ENCODE assay signal across 26 cellular contexts in the genomic region with DNA sequence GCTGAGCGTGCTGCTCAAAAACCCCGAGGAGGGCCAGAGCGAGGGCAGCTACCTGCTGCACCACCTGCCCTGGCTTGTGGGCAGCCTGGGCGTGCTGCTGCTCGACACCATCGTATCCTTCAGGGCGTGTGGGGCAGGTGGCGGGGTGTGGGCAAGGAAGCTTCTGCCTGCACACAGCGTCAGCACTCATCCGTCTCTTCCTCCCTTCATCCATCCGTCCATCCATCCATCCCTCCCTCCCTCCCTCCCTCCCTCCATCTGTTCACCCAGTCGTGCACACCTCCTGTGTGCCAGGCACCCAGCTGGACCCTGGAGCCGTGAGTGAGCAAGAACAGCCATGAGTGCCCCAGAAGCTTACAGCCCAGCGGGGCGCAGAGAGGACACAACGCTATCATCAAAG. TPM values are rescaled to one million over a fixed set of nuclear protein-coding genes. Genes with fewer than 3 reads are reported as not detected.
DNase-seq lines count a peak whose midpoint lies in the region; ATAC-seq and FAIRE-seq lines count a peak whose summit lies in the region.
"Had no signal": no experiment of that assay in that cellular context is flagged by ENCODE, and none has a peak within 500 bp of the region (broad histone marks: within the 10 kb centered on the region; RNA-seq: fewer than 3 reads in every experiment).

No MANE protein-coding gene starts in this region.

- H3K14ac ChIP-seq in neuronal stem cell (ENCODE audit: low read length) = no peak overlapping the region

- peaks cover 0 to 2% of the 10 kb centered on the region in 2 donors for H3K9me3 ChIP-seq in neuronal stem cell (replicated peaks in 1 of 2; ENCODE audit: control insufficient read depth in 2 of 2, insufficient read depth in 1 of 2, low read depth in 1 of 2, low read length in 2 of 2)
- H3K9me3 ChIP-seq: A549; BLaER1 treated with 17β-estradiol and CSF1 and Interleukin-3, amounts not matched to agents 10 nM and 100 nM had no signal

- no CpG with 5 or more reads among the region's 16 CpGs for WGBS in neuronal stem cell (ENCODE audit: extremely low coverage in 2 of 2, insufficient read length in 2 of 2, insufficient replicate concordance in 1 of 2), 2 donors

- no peak overlapping the region for H3K4ac ChIP-seq in neuronal stem cell (ENCODE audit: low read length)

- H4K91ac ChIP-seq in neuronal stem cell (ENCODE audit: low read depth, low read length, poor library complexity) = no peak overlapping the region

- no peaks in the 10 kb centered on the region for H3K4me1 ChIP-seq in neuronal stem cell (ENCODE audit: control insufficient read depth in 2 of 2, insufficient read depth in 1 of 2, low read depth in 1 of 2, low read length in 2 of 2)
- H3K4me1 ChIP-seq: A549 had no signal

- no peak for DNase-seq in activated T-cell treated with anti-CD3 and anti-CD28 coated beads, Interleukin-2, amount 50 U/mL, for 72 hours
- no peak for DNase-seq in activated T-cell treated with anti-CD3 and anti-CD28 coated beads, Interleukin-2, amount 50 U/mL, for 48 hours
- peak; percentile 26 for DNase-seq in NCI-H69 (lab: John Stamatoyannopoulos, UW)
- peak; percentile 60 for DNase-seq in cerebellum (ENCODE audit: low spot score)
- no peak for DNase-seq in neuronal stem cell (ENCODE audit: low spot score)
- no peak for DNase-seq in H4 (ENCODE audit: low spot score)
- no peak for DNase-seq in stimulated activated CD4-positive, alpha-beta T cell treated with anti-CD3 and anti-CD28 coated beads, Interleukin-2, amount 100 ng/mL, for 48 hours
- no peak for DNase-seq in frontal cortex (ENCODE audit: low spot score in 2 of 2)
- DNase-seq: AML-193; CD4-positive, alpha-beta T cell; GDM1; Karpas-422; NCI-H1092 treated with DMSO at 0.1 percent for 48 hours; NCI-H1436; NCI-H187; NCI-H446; NCI-H526 treated with DMSO at 0.1 percent for 48 hours; RPMI8226; SHP77 treated with DMSO at 0.1 percent for 48 hours had no signal

- no peak overlapping the region for H2BK120ac ChIP-seq in neuronal stem cell (ENCODE audit: low read depth, low read length)

- no peak overlapping the region for H3K27ac ChIP-seq in neuronal stem cell (replicated peaks; ENCODE audit: low read length)
- H3K27ac ChIP-seq: A549 had no signal

- H3K9ac ChIP-seq in neuronal stem cell (ENCODE audit: low read depth, low read length, poor library complexity) = no peak overlapping the region

- H2BK5ac ChIP-seq in neuronal stem cell (ENCODE audit: low read length) = no peak overlapping the region

- no peaks in the 10 kb centered on the region for H3K27me3 Mint-ChIP-seq in activated T-cell treated with anti-CD3 and anti-CD28 coated beads, Interleukin-2, amount 50 U/mL, for 72 hours (ENCODE audit: low read depth)
- H3K27me3 Mint-ChIP-seq: CD4-positive, alpha-beta T cell had no signal

- peaks cover 16 to 70% of the 10 kb centered on the region in 2 donors for H3K36me3 ChIP-seq in neuronal stem cell (replicated peaks in 1 of 2; ENCODE audit: control insufficient read depth in 2 of 2, insufficient read depth in 2 of 2, low read length in 2 of 2)

- no peaks in the 10 kb centered on the region for H3K9me3 Mint-ChIP-seq in activated T-cell treated with anti-CD3 and anti-CD28 coated beads, Interleukin-2, amount 50 U/mL, for 72 hours
- H3K9me3 Mint-ChIP-seq: CD4-positive, alpha-beta T cell had no signal

- no peaks in the 10 kb centered on the region for H3K4me1 Mint-ChIP-seq in activated T-cell treated with anti-CD3 and anti-CD28 coated beads, Interleukin-2, amount 50 U/mL, for 72 hours (ENCODE audit: low read depth)

- no peaks in the 10 kb centered on the region for H3K27me3 ChIP-seq in neuronal stem cell (ENCODE audit: control insufficient read depth in 3 of 3, insufficient read depth in 3 of 3, low read depth in 1 of 3, low read length in 3 of 3)
- H3K27me3 ChIP-seq: BLaER1 treated with 17β-estradiol and CSF1 and Interleukin-3, amounts not matched to agents 10 nM and 100 nM had no signal

- no peak for ATAC-seq in activated T-cell treated with anti-CD3 and anti-CD28 coated beads, Interleukin-2, amount 50 U/mL, for 72 hours (replicated peaks in 1 of 2)
- ATAC-seq: A549, HepG2 had no signal

- H3K27ac Mint-ChIP-seq in activated T-cell treated with anti-CD3 and anti-CD28 coated beads, Interleukin-2, amount 50 U/mL, for 72 hours = peak overlapping the region; percentile 16
- H3K27ac Mint-ChIP-seq: CD4-positive, alpha-beta T cell had no signal

- H2BK12ac ChIP-seq in neuronal stem cell (ENCODE audit: low read length) = no peak overlapping the region

- no peak overlapping the region for H2BK15ac ChIP-seq in neuronal stem cell (ENCODE audit: low read length)

- H4K8ac ChIP-seq in neuronal stem cell (ENCODE audit: low read depth, low read length) = no peak overlapping the region

- peaks cover 4% of the 10 kb centered on the region for H3K79me1 ChIP-seq in neuronal stem cell (ENCODE audit: low read depth, low read length)

- H3K23ac ChIP-seq in neuronal stem cell (ENCODE audit: low read depth, low read length, poor library complexity) = peak overlapping the region; percentile 85

- H3K18ac ChIP-seq in neuronal stem cell (ENCODE audit: low read length) = no peak overlapping the region

- H3K36me3 Mint-ChIP-seq in activated T-cell treated with anti-CD3 and anti-CD28 coated beads, Interleukin-2, amount 50 U/mL, for 72 hours (ENCODE audit: insufficient read depth in 2 of 2) = peaks cover 1% of the 10 kb centered on the region in 2 donors

- no peak overlapping the region for H3K4me3 ChIP-seq in neuronal stem cell (ENCODE audit: low read length in 2 of 2)
- H3K4me3 ChIP-seq: A549 had no signal

- no peak overlapping the region for H2AK5ac ChIP-seq in neuronal stem cell (ENCODE audit: low read depth, low read length)

- no peak for FAIRE-seq in frontal cortex (lab: Jason Lieb, UNC)
- FAIRE-seq: A549, D721Med, GM12892, GM19239, H54, HepG2 had no signal

- no peak overlapping the region for H3K4me2 ChIP-seq in neuronal stem cell (ENCODE audit: insufficient read depth, low read length, poor library complexity, severe bottlenecking)
- H3K4me2 ChIP-seq: A549 had no signal

- no peak overlapping the region for H3K4me3 Mint-ChIP-seq in activated T-cell treated with anti-CD3 and anti-CD28 coated beads, Interleukin-2, amount 50 U/mL, for 72 hours
- H3K4me3 Mint-ChIP-seq: CD4-positive, alpha-beta T cell had no signal

- H2AFZ ChIP-seq in neuronal stem cell (ENCODE audit: low read length) = no peak overlapping the region

RNA-seq across cellular contexts. Expression of a gene that starts 15.2 kb away (rescaled TPM):
- 10 to 100 TPM in 1 of 2 donors, 1 to 10 TPM in 1; 9.5 to 10.5 TPM for total RNA-seq in activated T-cell treated with anti-CD3 and anti-CD28 coated beads, Interleukin-2, amount 50 U/mL, for 72 hours
- 16.2 TPM for total RNA-seq in cerebellum
- 11.4 TPM for polyA plus RNA-seq in neuronal stem cell (2013, experiment 1 of 2)
- polyA plus RNA-seq in neuronal stem cell (2013, experiment 2 of 2) = 11.4 TPM
- 8.8 and 12.1 TPM in 2 replicates for total RNA-seq in H4 (2014; rRNA removed; shearing (Covaris generic))
- 17.9 TPM for total RNA-seq in frontal cortex

RNA-seq across cellular contexts. Expression of a gene that starts 15.4 kb away (rescaled TPM):
- 10 to 100 TPM; 31.8 to 41.7 TPM for total RNA-seq in activated T-cell treated with anti-CD3 and anti-CD28 coated beads, Interleukin-2, amount 50 U/mL, for 72 hours
- 30.4 TPM for total RNA-seq in cerebellum
- 43.2 TPM for polyA plus RNA-seq in neuronal stem cell (2013, experiment 1 of 2)
- 43.8 TPM for polyA plus RNA-seq in neuronal stem cell (2013, experiment 2 of 2)
- total RNA-seq in H4 (2014; rRNA removed; shearing (Covaris generic)) = 87.8 and 101 TPM in 2 replicates
- 21.6 TPM for total RNA-seq in frontal cortex

RNA-seq across cellular contexts. Expression of a gene that starts 38.7 kb away (rescaled TPM):
- under 1 TPM; 0.35 to 0.46 TPM for total RNA-seq in activated T-cell treated with anti-CD3 and anti-CD28 coated beads, Interleukin-2, amount 50 U/mL, for 72 hours
- total RNA-seq in cerebellum (2.1 TPM), frontal cortex (1.2 TPM)
- polyA plus RNA-seq in neuronal stem cell (2013, experiment 1 of 2) = 0.71 TPM
- 0.62 TPM for polyA plus RNA-seq in neuronal stem cell (2013, experiment 2 of 2)
- 0.31 TPM in 1 of 2 replicates, not detected in the other for total RNA-seq in H4 (2014; rRNA removed; shearing (Covaris generic))

Comparison
In these comparisons a context has a peak if more than half of its experiments do, and no peak if none do; other contexts are left out.
1. DNase-seq: peak in NCI-H69 (single experiment) and cerebellum (single experiment); none in activated T-cell treated with anti-CD3 and anti-CD28 coated beads, Interleukin-2, amount 50 U/mL, for 72 hours (0 of 2), activated T-cell treated with anti-CD3 and anti-CD28 coated beads, Interleukin-2, amount 50 U/mL, for 48 hours (0 of 2), neuronal stem cell (single experiment), H4 (single experiment), stimulated activated CD4-positive, alpha-beta T cell treated with anti-CD3 and anti-CD28 coated beads, Interleukin-2, amount 100 ng/mL, for 48 hours (0 of 2) and frontal cortex (0 of 2).